ENCODE assay signal across 8 cellular contexts in genomic region chr1:13699936-13700520, GRCh38. TPM values are rescaled to one million over a fixed set of nuclear protein-coding genes. Genes with fewer than 3 reads are reported as not detected.
A peak's percentile ranks its signal among the peaks of the same experiment; 100 is the strongest.
DNase-seq lines count a peak whose midpoint lies in the region; ATAC-seq lines count a peak whose summit lies in the region.

PRDM2 (plus strand) TSS chr1:13700188; CDS start chr1:13715606, 15,418 bp downstream.

- peak within 1 kb of the TSS; percentile 96 for H3K9ac ChIP-seq in mesenchymal stem cell (ENCODE audit: low read length)

- H3K4me3 ChIP-seq in mesenchymal stem cell (ENCODE audit: insufficient read depth in 1 of 2, low read depth in 1 of 2, low read length in 2 of 2), result peak within 1 kb of the TSS; percentile 80 to 86

- peak within 1 kb of the TSS; percentile 80 to 97 for H3K18ac ChIP-seq in mesenchymal stem cell (ENCODE audit: low read depth in 1 of 2, low read length in 2 of 2)

- peak within 1 kb of the TSS; percentile 98 for H2BK15ac ChIP-seq in mesenchymal stem cell (ENCODE audit: low read depth, poor library complexity, severe bottlenecking)

- no peaks in the 10 kb centered on the region for H3K9me3 ChIP-seq in mesenchymal stem cell (ENCODE audit: control insufficient read depth, low read length)

- peak within 1 kb of the TSS; percentile 98 for H2BK120ac ChIP-seq in mesenchymal stem cell (ENCODE audit: low read depth, low read length)

- H3K14ac ChIP-seq in mesenchymal stem cell (ENCODE audit: low read length in 2 of 2), result peak within 1 kb of the TSS in 1 of 2 experiments; percentile 70

- H2BK12ac ChIP-seq in mesenchymal stem cell (ENCODE audit: low read length in 2 of 2), result peak within 1 kb of the TSS in 1 of 2 experiments; percentile 32

- POLR2A ChIA-PET in activated CD4-positive, alpha-beta memory T cell treated with anti-CD3 and anti-CD28 coated beads for 36 hours (lab: Charles Lee), result interaction anchor here (0.9 to 1.0 kb wide), 2 partner anchors 31 to 51 kb away, joined by 3 to 5 read pairs; no protein-coding TSS in a partner anchor

- H2AK5ac ChIP-seq in mesenchymal stem cell (ENCODE audit: low read length, severe bottlenecking), result no peak within 1 kb of the TSS

- WGBS in mesenchymal stem cell, result 2% methylated on average over 59 of the region's 87 CpGs

- no peak within 1 kb of the TSS for H3K23ac ChIP-seq in mesenchymal stem cell (ENCODE audit: low read length in 2 of 2)

- peak within 1 kb of the TSS; percentile 90 for H4K8ac ChIP-seq in mesenchymal stem cell (ENCODE audit: low read length)

- H4K91ac ChIP-seq in mesenchymal stem cell (ENCODE audit: low read length), result peak within 1 kb of the TSS; percentile 96

- peak within 1 kb of the TSS; percentile 97 for H3K27ac Mint-ChIP-seq in activated CD4-positive, alpha-beta memory T cell treated with anti-CD3 and anti-CD28 coated beads for 36 hours

- H3K9me3 Mint-ChIP-seq in activated CD4-positive, alpha-beta memory T cell treated with anti-CD3 and anti-CD28 coated beads for 36 hours, result peaks cover 4% of the 10 kb centered on the region

- peak within 1 kb of the TSS; percentile 91 for H3K4me3 Mint-ChIP-seq in activated CD4-positive, alpha-beta memory T cell treated with anti-CD3 and anti-CD28 coated beads for 36 hours

- peaks cover 4 to 5% of the 10 kb centered on the region in 2 experiments for H3K27me3 ChIP-seq in mesenchymal stem cell (ENCODE audit: control insufficient read depth in 1 of 2, insufficient read depth in 1 of 2, low read length in 2 of 2)

- peak within 1 kb of the TSS; percentile 56 for H2AFZ ChIP-seq in mesenchymal stem cell (ENCODE audit: low read depth, low read length)

- peaks cover 10% of the 10 kb centered on the region for H3K36me3 Mint-ChIP-seq in activated CD4-positive, alpha-beta memory T cell treated with anti-CD3 and anti-CD28 coated beads for 36 hours

- DNase-seq in ELR (ENCODE audit: low read depth) (peak; percentile 45), NCI-H1105 (lab: John Stamatoyannopoulos, UW) (peak; percentile 39), mesenchymal stem cell (peak; percentile 52), NCI-H226 (no peak)
- peak; percentile 69 for DNase-seq in activated CD4-positive, alpha-beta memory T cell treated with anti-CD3 and anti-CD28 coated beads for 36 hours
- peak; percentile 35 for DNase-seq in effector CD8-positive, alpha-beta T cell (lab: John Stamatoyannopoulos, UW)
- peak; percentile 55 for DNase-seq in stimulated activated CD8-positive, alpha-beta memory T cell treated with anti-CD3 and anti-CD28 coated beads, Interleukin-12 subunit alpha, Interleukin-12 subunit beta, amount 100 ng/mL, for 4 hours (ENCODE audit: low read depth)

- peaks cover 41% of the 10 kb centered on the region for H3K4me1 Mint-ChIP-seq in activated CD4-positive, alpha-beta memory T cell treated with anti-CD3 and anti-CD28 coated beads for 36 hours (ENCODE audit: low read depth)

- H3K4me1 ChIP-seq in mesenchymal stem cell (ENCODE audit: control insufficient read depth, insufficient read depth, low read depth, low read length), result peaks cover 4% of the 10 kb centered on the region

- CTCF ChIA-PET in activated CD4-positive, alpha-beta memory T cell treated with anti-CD3 and anti-CD28 coated beads for 36 hours (lab: Charles Lee), result interaction anchor here (1.1 kb wide), 1 partner anchor 107 kb away, joined by 3 read pairs; no protein-coding TSS in a partner anchor

- H3K27ac ChIP-seq in mesenchymal stem cell (ENCODE audit: low read length, poor library complexity, severe bottlenecking), result no peak within 1 kb of the TSS

- intact Hi-C loops in activated CD4-positive, alpha-beta memory T cell treated with anti-CD3 and anti-CD28 coated beads for 36 hours (cut with micrococcal nuclease), result no loop called here

- H3K4ac ChIP-seq in mesenchymal stem cell (ENCODE audit: low read depth in 1 of 2, low read length in 2 of 2), result peak within 1 kb of the TSS; percentile 95 to 98

- H2BK5ac ChIP-seq in mesenchymal stem cell (ENCODE audit: low read depth, low read length, poor library complexity, severe bottlenecking), result no peak within 1 kb of the TSS

- no peaks in the 10 kb centered on the region for H3K27me3 Mint-ChIP-seq in activated CD4-positive, alpha-beta memory T cell treated with anti-CD3 and anti-CD28 coated beads for 36 hours

- peaks cover 6% of the 10 kb centered on the region for H3K79me1 ChIP-seq in mesenchymal stem cell (replicated peaks; ENCODE audit: low read length, poor library complexity, severe bottlenecking)

- ATAC-seq in GM21737 (IDR thresholded peaks at IDR 0.05; ENCODE audit: unreplicated experiment), result peak; percentile 39

- H3K36me3 ChIP-seq in mesenchymal stem cell (ENCODE audit: control insufficient read depth in 1 of 2, insufficient read depth in 2 of 2, low read depth in 1 of 2, low read length in 2 of 2), result no peaks in the 10 kb centered on the region

- peak within 1 kb of the TSS; percentile 84 for H3K4me2 ChIP-seq in mesenchymal stem cell (ENCODE audit: low read length, poor library complexity, severe bottlenecking)

RNA-seq across cellular contexts. Expression of gene PRDM2, which starts in this region (rescaled TPM):
- total RNA-seq in activated CD4-positive, alpha-beta memory T cell treated with anti-CD3 and anti-CD28 coated beads for 36 hours, result 10 to 100 TPM; 41.7 to 44.6 TPM
- polyA plus RNA-seq in mesenchymal stem cell (2013, experiment 1 of 2), result 15.2 TPM
- polyA plus RNA-seq in mesenchymal stem cell (2013, experiment 2 of 2), result 14.8 TPM
